ENCODE assay signal across 8 cellular contexts in genomic region chr2:230986520-230987136, GRCh38. TPM values are rescaled to one million over a fixed set of nuclear protein-coding genes. Genes with fewer than 3 reads are reported as not detected.
DNase-seq lines count a peak whose midpoint lies in the region; ATAC-seq and TF ChIP-seq lines count a peak whose summit lies in the region.

No MANE protein-coding gene starts in this region.

- H3K4me3 ChIP-seq in GM08714 (ENCODE audit: low read length) (peak overlapping the region; percentile 31; the same call in 1 of the 2 replicates), Peyer's patch (peak overlapping the region; percentile 23 to 44 (median 40)), fibroblast of pulmonary artery (replicated peaks; ENCODE audit: low read depth, low read length) (peak overlapping the region; percentile 42), retinal pigment epithelial cell (ENCODE audit: low read length) (peak overlapping the region; percentile 48)

- peaks cover 0 to 5% (median 0%) of the 10 kb centered on the region in 4 donors for H3K4me1 ChIP-seq in Peyer's patch

- no peaks in the 10 kb centered on the region for H3K27me3 ChIP-seq in Peyer's patch

- H3K36me3 ChIP-seq in Peyer's patch: no peaks in the 10 kb centered on the region

- no peak for ATAC-seq in HG03045 (IDR thresholded peaks at IDR 0.05; ENCODE audit: unreplicated experiment)
- ATAC-seq in HG02678 (IDR thresholded peaks at IDR 0.05; ENCODE audit: unreplicated experiment): no peak

- TF ChIP-seq CTCF in Peyer's patch (IDR thresholded peaks at IDR 0.05) (no peak), fibroblast of pulmonary artery (IDR thresholded peaks at IDR 0.05; ENCODE audit: low read length, missing control alignments) (no peak), retinal pigment epithelial cell (conservative IDR thresholded peaks at IDR 0.05; ENCODE audit: low read depth, low read length) (no peak)

- no peak overlapping the region for H3K27ac ChIP-seq in Peyer's patch

- no peak for TF ChIP-seq POLR2A in Peyer's patch (IDR thresholded peaks at IDR 0.05)

- no peaks in the 10 kb centered on the region for H3K9me3 ChIP-seq in Peyer's patch

- no peak for DNase-seq in Peyer's patch
- no peak for DNase-seq in fibroblast of pulmonary artery (ENCODE audit: low read depth)
- DNase-seq in retinal pigment epithelial cell (ENCODE audit: low read depth): no peak
- DNase-seq in dermis blood vessel endothelial cell: no peak
- no peak for DNase-seq in effector CD8-positive, alpha-beta T cell (lab: John Stamatoyannopoulos, UW)

RNA-seq across cellular contexts. Expression of gene SPATA3, which starts 9.3 kb away (rescaled TPM):
- total RNA-seq in Peyer's patch (not detected), dermis blood vessel endothelial cell (not detected in 2 replicates)

RNA-seq across cellular contexts. Expression of gene C2orf72, which starts 50.7 kb away (rescaled TPM):
- total RNA-seq in Peyer's patch (10 to 100 TPM in 3 of 4 donors, 1 to 10 TPM in 1; 9.9 to 46.2 (median 31.8) TPM), dermis blood vessel endothelial cell (under 0.01 and 1.1 TPM in 2 replicates)
